1 cellular context compared by ENCODE assay signal in the genomic region with DNA sequence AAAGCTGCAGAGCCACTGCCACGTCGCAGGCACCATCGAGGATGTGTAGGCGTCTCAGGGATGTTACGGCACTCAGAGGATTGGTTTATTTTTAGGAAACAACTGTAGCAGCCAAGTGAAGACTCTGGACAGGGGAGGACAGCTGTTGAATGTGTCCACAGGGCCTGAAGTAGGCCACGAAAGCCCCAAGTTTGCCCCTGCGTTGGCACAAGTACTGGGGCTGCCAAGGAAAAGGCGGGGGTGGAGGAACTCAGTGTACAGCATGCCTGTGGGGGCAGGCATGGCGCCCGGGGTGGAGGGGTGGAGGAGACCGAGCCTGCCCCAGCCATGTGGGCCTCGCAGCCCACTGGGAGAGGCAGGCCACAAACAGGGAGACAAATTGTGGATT.
TF ChIP-seq lines count a peak whose summit lies in the region.

No MANE protein-coding gene starts in this region.

TF ChIP-seq in IMR-90, 13 proteins besides CTCF, POLR2A, EP300 and RAD21:
- TF ChIP-seq CHD1 (IDR thresholded peaks at IDR 0.05; ENCODE audit: low read depth, low read length) (no peak), FOS (IDR thresholded peaks at IDR 0.05; ENCODE audit: low read depth, low read length) (no peak), MAZ (IDR thresholded peaks at IDR 0.05; ENCODE audit: borderline replicate concordance, low read depth, low read length) (no peak)
